In the genomic region with DNA sequence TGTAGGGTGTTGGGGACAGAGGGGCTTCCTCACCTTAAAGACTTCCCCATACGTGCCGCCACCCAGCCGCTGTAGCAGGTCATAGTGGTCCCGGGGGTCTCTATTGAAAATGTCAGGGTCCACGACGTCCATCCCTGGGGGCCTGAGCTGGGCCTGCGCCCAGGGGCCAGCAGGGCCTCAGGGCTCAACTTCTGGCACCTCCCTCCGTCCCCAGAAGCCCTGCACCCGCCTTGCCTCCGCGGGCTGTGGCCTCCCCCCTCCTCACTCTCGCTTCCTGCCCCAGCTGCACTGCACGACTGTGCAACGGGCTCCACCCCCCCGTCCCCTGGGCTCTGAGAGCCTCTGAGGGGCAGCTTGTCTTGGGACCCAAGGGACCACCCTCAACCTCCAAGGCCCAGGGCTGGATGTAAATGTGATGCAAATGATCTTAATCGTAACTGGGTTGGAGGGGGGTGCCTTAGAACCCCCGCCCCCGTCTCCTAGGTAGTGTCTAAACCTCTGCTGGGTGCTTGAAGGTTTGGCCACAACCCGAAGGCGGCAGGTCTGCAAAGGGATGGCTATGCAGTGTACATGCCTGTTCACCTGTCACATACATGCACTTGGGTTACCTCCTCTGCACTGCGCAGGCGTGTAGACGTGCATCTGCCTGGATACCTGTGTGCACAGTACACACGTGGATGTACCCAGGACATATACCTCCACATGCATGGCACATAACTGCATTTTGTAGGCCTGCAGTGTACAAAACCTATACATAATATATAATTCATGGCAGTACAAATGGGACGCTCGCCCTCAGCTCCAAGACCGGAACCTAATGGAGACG, we compare ENCODE assay signal across 1 cellular context.
A peak's percentile ranks its signal among the peaks of the same experiment; 100 is the strongest.
TF ChIP-seq lines count a peak whose summit lies in the region.

Gene MAP4K1 (minus strand): TSS at position 190 of the 826 bp plus-strand sequence. CDS start 58 bp downstream, at position 132.

TF ChIP-seq in GM12878, 131 proteins besides CTCF, POLR2A, EP300 and RAD21 (continued from another document and continues in another):
- no peak for TF ChIP-seq IRF5 (IDR thresholded peaks at IDR 0.05; ENCODE audit: borderline replicate concordance)
- TF ChIP-seq EZH2 (IDR thresholded peaks at IDR 0.05; ENCODE audit: borderline replicate concordance, control insufficient read depth, low read depth, low read length): no peak
- TF ChIP-seq ELK1 (IDR thresholded peaks at IDR 0.05; ENCODE audit: low read depth, low read length): 0 out of 2 replicates have a peak, but pooled peaks have one; percentile 38
- no peak for TF ChIP-seq RAD51 (IDR thresholded peaks at IDR 0.05)
- TF ChIP-seq DPF2 (IDR thresholded peaks at IDR 0.05): peak; percentile 73
- TF ChIP-seq BCLAF1 (IDR thresholded peaks at IDR 0.05): no peak
- TF ChIP-seq, protein P1, sequence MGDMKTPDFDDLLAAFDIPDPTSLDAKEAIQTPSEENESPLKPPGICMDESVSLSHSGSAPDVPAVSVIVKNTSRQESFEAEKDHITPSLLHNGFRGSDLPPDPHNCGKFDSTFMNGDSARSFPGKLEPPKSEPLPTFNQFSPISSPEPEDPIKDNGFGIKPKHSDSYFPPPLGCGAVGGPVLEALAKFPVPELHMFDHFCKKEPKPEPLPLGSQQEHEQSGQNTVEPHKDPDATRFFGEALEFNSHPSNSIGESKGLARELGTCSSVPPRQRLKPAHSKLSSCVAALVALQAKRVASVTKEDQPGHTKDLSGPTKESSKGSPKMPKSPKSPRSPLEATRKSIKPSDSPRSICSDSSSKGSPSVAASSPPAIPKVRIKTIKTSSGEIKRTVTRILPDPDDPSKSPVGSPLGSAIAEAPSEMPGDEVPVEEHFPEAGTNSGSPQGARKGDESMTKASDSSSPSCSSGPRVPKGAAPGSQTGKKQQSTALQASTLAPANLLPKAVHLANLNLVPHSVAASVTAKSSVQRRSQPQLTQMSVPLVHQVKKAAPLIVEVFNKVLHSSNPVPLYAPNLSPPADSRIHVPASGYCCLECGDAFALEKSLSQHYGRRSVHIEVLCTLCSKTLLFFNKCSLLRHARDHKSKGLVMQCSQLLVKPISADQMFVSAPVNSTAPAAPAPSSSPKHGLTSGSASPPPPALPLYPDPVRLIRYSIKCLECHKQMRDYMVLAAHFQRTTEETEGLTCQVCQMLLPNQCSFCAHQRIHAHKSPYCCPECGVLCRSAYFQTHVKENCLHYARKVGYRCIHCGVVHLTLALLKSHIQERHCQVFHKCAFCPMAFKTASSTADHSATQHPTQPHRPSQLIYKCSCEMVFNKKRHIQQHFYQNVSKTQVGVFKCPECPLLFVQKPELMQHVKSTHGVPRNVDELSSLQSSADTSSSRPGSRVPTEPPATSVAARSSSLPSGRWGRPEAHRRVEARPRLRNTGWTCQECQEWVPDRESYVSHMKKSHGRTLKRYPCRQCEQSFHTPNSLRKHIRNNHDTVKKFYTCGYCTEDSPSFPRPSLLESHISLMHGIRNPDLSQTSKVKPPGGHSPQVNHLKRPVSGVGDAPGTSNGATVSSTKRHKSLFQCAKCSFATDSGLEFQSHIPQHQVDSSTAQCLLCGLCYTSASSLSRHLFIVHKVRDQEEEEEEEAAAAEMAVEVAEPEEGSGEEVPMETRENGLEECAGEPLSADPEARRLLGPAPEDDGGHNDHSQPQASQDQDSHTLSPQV (IDR thresholded peaks at IDR 0.05): no peak
- TF ChIP-seq KAT2A (conservative IDR thresholded peaks at IDR 0.05; ENCODE audit: control insufficient read depth, low read depth, low read length): no peak
- TF ChIP-seq, protein P2, sequence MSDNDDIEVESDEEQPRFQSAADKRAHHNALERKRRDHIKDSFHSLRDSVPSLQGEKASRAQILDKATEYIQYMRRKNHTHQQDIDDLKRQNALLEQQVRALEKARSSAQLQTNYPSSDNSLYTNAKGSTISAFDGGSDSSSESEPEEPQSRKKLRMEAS (IDR thresholded peaks at IDR 0.05; ENCODE audit: low read depth, low read length): no peak; the same call in 1 of the 2 replicates
- no peak for TF ChIP-seq ZBED1 (IDR thresholded peaks at IDR 0.05; ENCODE audit: borderline replicate concordance)
- no peak for TF ChIP-seq RELA (IDR thresholded peaks at IDR 0.05; ENCODE audit: borderline replicate concordance, partially characterized antibody)
- TF ChIP-seq IRF4 (IDR thresholded peaks at IDR 0.05; ENCODE audit: low read depth, low read length): no peak; the same call in 1 of the 2 replicates
- TF ChIP-seq, protein P3, sequence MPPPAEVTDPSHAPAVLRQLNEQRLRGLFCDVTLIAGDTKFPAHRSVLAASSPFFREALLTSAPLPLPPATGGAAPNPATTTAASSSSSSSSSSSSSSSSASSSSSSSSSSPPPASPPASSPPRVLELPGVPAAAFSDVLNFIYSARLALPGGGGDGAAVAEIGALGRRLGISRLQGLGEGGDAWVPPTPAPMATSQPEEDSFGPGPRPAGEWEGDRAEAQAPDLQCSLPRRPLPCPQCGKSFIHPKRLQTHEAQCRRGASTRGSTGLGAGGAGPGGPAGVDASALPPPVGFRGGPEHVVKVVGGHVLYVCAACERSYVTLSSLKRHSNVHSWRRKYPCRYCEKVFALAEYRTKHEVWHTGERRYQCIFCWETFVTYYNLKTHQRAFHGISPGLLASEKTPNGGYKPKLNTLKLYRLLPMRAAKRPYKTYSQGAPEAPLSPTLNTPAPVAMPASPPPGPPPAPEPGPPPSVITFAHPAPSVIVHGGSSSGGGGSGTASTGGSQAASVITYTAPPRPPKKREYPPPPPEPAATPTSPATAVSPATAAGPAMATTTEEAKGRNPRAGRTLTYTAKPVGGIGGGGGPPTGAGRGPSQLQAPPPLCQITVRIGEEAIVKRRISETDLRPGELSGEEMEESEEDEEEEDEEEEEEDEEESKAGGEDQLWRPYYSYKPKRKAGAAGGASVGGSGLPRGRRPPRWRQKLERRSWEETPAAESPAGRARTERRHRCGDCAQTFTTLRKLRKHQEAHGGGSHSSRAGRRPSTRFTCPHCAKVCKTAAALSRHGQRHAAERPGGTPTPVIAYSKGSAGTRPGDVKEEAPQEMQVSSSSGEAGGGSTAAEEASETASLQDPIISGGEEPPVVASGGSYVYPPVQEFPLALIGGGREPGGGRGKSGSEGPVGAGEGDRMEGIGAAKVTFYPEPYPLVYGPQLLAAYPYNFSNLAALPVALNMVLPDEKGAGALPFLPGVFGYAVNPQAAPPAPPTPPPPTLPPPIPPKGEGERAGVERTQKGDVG (CRISPR knock-in tag; IDR thresholded peaks at IDR 0.05): no peak
- TF ChIP-seq, protein P4, sequence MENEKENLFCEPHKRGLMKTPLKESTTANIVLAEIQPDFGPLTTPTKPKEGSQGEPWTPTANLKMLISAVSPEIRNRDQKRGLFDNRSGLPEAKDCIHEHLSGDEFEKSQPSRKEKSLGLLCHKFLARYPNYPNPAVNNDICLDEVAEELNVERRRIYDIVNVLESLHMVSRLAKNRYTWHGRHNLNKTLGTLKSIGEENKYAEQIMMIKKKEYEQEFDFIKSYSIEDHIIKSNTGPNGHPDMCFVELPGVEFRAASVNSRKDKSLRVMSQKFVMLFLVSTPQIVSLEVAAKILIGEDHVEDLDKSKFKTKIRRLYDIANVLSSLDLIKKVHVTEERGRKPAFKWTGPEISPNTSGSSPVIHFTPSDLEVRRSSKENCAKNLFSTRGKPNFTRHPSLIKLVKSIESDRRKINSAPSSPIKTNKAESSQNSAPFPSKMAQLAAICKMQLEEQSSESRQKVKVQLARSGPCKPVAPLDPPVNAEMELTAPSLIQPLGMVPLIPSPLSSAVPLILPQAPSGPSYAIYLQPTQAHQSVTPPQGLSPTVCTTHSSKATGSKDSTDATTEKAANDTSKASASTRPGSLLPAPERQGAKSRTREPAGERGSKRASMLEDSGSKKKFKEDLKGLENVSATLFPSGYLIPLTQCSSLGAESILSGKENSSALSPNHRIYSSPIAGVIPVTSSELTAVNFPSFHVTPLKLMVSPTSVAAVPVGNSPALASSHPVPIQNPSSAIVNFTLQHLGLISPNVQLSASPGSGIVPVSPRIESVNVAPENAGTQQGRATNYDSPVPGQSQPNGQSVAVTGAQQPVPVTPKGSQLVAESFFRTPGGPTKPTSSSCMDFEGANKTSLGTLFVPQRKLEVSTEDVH (IDR thresholded peaks at IDR 0.05; ENCODE audit: low read depth, partially characterized antibody): no peak
- TF ChIP-seq RBBP5 (conservative IDR thresholded peaks at IDR 0.05): no peak
- TF ChIP-seq, protein P5, sequence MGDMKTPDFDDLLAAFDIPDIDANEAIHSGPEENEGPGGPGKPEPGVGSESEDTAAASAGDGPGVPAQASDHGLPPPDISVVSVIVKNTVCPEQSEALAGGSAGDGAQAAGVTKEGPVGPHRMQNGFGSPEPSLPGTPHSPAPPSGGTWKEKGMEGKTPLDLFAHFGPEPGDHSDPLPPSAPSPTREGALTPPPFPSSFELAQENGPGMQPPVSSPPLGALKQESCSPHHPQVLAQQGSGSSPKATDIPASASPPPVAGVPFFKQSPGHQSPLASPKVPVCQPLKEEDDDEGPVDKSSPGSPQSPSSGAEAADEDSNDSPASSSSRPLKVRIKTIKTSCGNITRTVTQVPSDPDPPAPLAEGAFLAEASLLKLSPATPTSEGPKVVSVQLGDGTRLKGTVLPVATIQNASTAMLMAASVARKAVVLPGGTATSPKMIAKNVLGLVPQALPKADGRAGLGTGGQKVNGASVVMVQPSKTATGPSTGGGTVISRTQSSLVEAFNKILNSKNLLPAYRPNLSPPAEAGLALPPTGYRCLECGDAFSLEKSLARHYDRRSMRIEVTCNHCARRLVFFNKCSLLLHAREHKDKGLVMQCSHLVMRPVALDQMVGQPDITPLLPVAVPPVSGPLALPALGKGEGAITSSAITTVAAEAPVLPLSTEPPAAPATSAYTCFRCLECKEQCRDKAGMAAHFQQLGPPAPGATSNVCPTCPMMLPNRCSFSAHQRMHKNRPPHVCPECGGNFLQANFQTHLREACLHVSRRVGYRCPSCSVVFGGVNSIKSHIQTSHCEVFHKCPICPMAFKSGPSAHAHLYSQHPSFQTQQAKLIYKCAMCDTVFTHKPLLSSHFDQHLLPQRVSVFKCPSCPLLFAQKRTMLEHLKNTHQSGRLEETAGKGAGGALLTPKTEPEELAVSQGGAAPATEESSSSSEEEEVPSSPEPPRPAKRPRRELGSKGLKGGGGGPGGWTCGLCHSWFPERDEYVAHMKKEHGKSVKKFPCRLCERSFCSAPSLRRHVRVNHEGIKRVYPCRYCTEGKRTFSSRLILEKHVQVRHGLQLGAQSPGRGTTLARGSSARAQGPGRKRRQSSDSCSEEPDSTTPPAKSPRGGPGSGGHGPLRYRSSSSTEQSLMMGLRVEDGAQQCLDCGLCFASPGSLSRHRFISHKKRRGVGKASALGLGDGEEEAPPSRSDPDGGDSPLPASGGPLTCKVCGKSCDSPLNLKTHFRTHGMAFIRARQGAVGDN (IDR thresholded peaks at IDR 0.05): peak; percentile 46; the same call in 1 of the 2 replicates
- TF ChIP-seq TARDBP (IDR thresholded peaks at IDR 0.05; ENCODE audit: borderline replicate concordance): peak; percentile 84; the same call in 1 of the 2 replicates
- peak; percentile 94; the same call in 2 of the 3 replicates for TF ChIP-seq POU2F2 (IDR thresholded peaks at IDR 0.05; ENCODE audit: borderline replicate concordance, low read depth, low read length)
- TF ChIP-seq SMC3 (IDR thresholded peaks at IDR 0.05; ENCODE audit: borderline replicate concordance, low read length): no peak; the same call in 1 of the 2 replicates
- no peak for TF ChIP-seq NR2C2 (IDR thresholded peaks at IDR 0.05; ENCODE audit: borderline replicate concordance, control insufficient read depth, insufficient read length, low read depth)
- TF ChIP-seq ZNF24 (IDR thresholded peaks at IDR 0.05): no peak
- TF ChIP-seq EGR1 (IDR thresholded peaks at IDR 0.05; ENCODE audit: borderline replicate concordance in 1 of 2, low read depth in 2 of 2, low read length in 2 of 2): peak in 1 of 2 experiments; percentile 33; a peak in 1 of 3 replicates
- TF ChIP-seq, protein P6, sequence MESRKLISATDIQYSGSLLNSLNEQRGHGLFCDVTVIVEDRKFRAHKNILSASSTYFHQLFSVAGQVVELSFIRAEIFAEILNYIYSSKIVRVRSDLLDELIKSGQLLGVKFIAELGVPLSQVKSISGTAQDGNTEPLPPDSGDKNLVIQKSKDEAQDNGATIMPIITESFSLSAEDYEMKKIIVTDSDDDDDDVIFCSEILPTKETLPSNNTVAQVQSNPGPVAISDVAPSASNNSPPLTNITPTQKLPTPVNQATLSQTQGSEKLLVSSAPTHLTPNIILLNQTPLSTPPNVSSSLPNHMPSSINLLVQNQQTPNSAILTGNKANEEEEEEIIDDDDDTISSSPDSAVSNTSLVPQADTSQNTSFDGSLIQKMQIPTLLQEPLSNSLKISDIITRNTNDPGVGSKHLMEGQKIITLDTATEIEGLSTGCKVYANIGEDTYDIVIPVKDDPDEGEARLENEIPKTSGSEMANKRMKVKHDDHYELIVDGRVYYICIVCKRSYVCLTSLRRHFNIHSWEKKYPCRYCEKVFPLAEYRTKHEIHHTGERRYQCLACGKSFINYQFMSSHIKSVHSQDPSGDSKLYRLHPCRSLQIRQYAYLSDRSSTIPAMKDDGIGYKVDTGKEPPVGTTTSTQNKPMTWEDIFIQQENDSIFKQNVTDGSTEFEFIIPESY (IDR thresholded peaks at IDR 0.05): no peak
- no peak for TF ChIP-seq CHD4 (IDR thresholded peaks at IDR 0.05)
- TF ChIP-seq ZNF207 (IDR thresholded peaks at IDR 0.05; ENCODE audit: borderline replicate concordance): no peak
